8 cellular contexts compared by ENCODE assay signal in the genomic region with DNA sequence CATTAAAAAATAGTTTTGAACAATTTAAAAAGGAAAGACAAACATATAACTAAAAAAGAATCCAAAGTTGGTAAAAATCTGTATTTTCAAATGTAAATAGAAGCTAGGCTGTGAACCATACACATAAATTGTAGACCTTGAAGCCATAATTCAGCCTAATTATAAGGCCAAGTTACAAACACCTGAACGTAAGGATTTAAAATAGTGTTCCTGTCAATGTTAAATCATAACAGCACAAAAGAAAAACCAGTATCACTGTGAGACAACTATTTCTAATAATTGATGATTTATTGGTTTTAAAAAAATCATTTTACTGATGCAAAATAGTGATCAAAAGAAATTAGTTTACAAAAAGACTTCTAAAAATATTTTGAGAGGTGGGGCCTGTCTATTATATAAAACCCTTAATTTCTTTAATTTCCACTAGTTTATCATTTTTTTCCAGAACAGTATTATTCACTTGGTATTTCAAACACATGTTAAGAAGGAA. TPM values are rescaled to one million over a fixed set of nuclear protein-coding genes. Genes with fewer than 3 reads are reported as not detected.
A peak's percentile ranks its signal among the peaks of the same experiment; 100 is the strongest.
DNase-seq lines count a peak whose midpoint lies in the region; ATAC-seq and TF ChIP-seq lines count a peak whose summit lies in the region.

No MANE protein-coding gene starts in this region.

- H3K36me3 Mint-ChIP-seq in CD4-positive, CD25-positive, alpha-beta regulatory T cell = peaks cover 33% of the 10 kb centered on the region
- peaks cover 7% of the 10 kb centered on the region for H3K36me3 Mint-ChIP-seq in neural crest cell (ENCODE audit: low read depth)

- H3K36me3 ChIP-seq in CD4-positive, CD25-positive, alpha-beta regulatory T cell (ENCODE audit: control insufficient read depth, insufficient read depth, low read length) = peaks cover 18% of the 10 kb centered on the region
- peaks cover 5% of the 10 kb centered on the region for H3K36me3 ChIP-seq in ectodermal cell (ENCODE audit: control insufficient read depth, insufficient read depth, low read length)

- ATAC-seq in CD4-positive, CD25-positive, alpha-beta regulatory T cell (ENCODE audit: low read depth in 2 of 2) = no peak
- no peak for ATAC-seq in HG02642 (IDR thresholded peaks at IDR 0.05; ENCODE audit: poor library complexity, unreplicated experiment)

- H3K27ac ChIP-seq in CD4-positive, CD25-positive, alpha-beta regulatory T cell (ENCODE audit: insufficient read depth, low read length, poor library complexity, severe bottlenecking) = peak overlapping the region; percentile 98
- no peak overlapping the region for H3K27ac ChIP-seq in ectodermal cell (ENCODE audit: insufficient read depth, low read depth, low read length, poor library complexity, severe bottlenecking)

- no peak for DNase-seq in CD4-positive, CD25-positive, alpha-beta regulatory T cell
- peak; percentile 46 for DNase-seq in NCI-H69 (lab: John Stamatoyannopoulos, UW)
- no peak for DNase-seq in neural crest cell (ENCODE audit: low read depth, low spot score)
- DNase-seq in OCI-M2 (lab: John Stamatoyannopoulos, UW; ENCODE audit: unreplicated experiment) = no peak
- no peak for DNase-seq in AML-193 (lab: John Stamatoyannopoulos, UW)
- DNase-seq in NCI-H82 (lab: John Stamatoyannopoulos, UW) = no peak

- peaks cover 0 to 2% (median 0%) of the 10 kb centered on the region in 7 donors for H3K9me3 Mint-ChIP-seq in CD4-positive, CD25-positive, alpha-beta regulatory T cell
- no peaks in the 10 kb centered on the region for H3K9me3 Mint-ChIP-seq in neural crest cell

- H3K27me3 Mint-ChIP-seq in CD4-positive, CD25-positive, alpha-beta regulatory T cell = peaks cover 11% of the 10 kb centered on the region
- peaks cover 6% of the 10 kb centered on the region for H3K27me3 Mint-ChIP-seq in neural crest cell (ENCODE audit: low read depth)

- peak overlapping the region; percentile 83 to 99 (median 99) for H3K27ac Mint-ChIP-seq in CD4-positive, CD25-positive, alpha-beta regulatory T cell
- no peak overlapping the region for H3K27ac Mint-ChIP-seq in neural crest cell (ENCODE audit: unreplicated experiment)

- peaks cover 76% of the 10 kb centered on the region for H3K4me1 ChIP-seq in CD4-positive, CD25-positive, alpha-beta regulatory T cell (ENCODE audit: control insufficient read depth, insufficient read depth, low read length, poor library complexity, severe bottlenecking)
- peaks cover 28% of the 10 kb centered on the region for H3K4me1 ChIP-seq in ectodermal cell (ENCODE audit: control insufficient read depth, insufficient read depth, low read length)

- H3K4me3 ChIP-seq in CD4-positive, CD25-positive, alpha-beta regulatory T cell (ENCODE audit: low read depth, low read length) = peak overlapping the region; percentile 99
- peak overlapping the region; percentile 67 for H3K4me3 ChIP-seq in ectodermal cell (ENCODE audit: insufficient read depth, low read depth, low read length)

- H3K4me3 Mint-ChIP-seq in CD4-positive, CD25-positive, alpha-beta regulatory T cell = peak overlapping the region; percentile 96 to 98 (median 96)
- peak overlapping the region; percentile 95 for H3K4me3 Mint-ChIP-seq in neural crest cell

- WGBS in ectodermal cell, 2 experiments = 100% methylated on average over 1 of the region's 1 CpG; no CpG with 5 or more reads in 1 of the 2 experiments

- no peak for TF ChIP-seq CTCF in neural crest cell (conservative IDR thresholded peaks at IDR 0.05)

- no peaks in the 10 kb centered on the region for H3K9me3 ChIP-seq in CD4-positive, CD25-positive, alpha-beta regulatory T cell (ENCODE audit: control insufficient read depth in 2 of 2, low read length in 2 of 2)
- H3K9me3 ChIP-seq in ectodermal cell (ENCODE audit: control insufficient read depth, low read length) = no peaks in the 10 kb centered on the region

- peaks cover 44 to 66% (median 57%) of the 10 kb centered on the region in 4 donors for H3K4me1 Mint-ChIP-seq in CD4-positive, CD25-positive, alpha-beta regulatory T cell
- peaks cover 79% of the 10 kb centered on the region for H3K4me1 Mint-ChIP-seq in neural crest cell

- H3K27me3 ChIP-seq in CD4-positive, CD25-positive, alpha-beta regulatory T cell (ENCODE audit: control insufficient read depth, insufficient read depth, low read length) = no peaks in the 10 kb centered on the region
- no peaks in the 10 kb centered on the region for H3K27me3 ChIP-seq in ectodermal cell (ENCODE audit: control insufficient read depth, insufficient read depth, low read length, poor library complexity, severe bottlenecking)

RNA-seq across cellular contexts. Expression of gene IRF2BP2, which starts 4.4 kb away (rescaled TPM):
- total RNA-seq in CD4-positive, CD25-positive, alpha-beta regulatory T cell = 375 TPM
- 10 to 100 TPM; 21.1 to 36.0 (median 24.2) TPM for polyA plus RNA-seq in CD4-positive, CD25-positive, alpha-beta regulatory T cell
- 56.3 TPM for polyA plus RNA-seq in ectodermal cell (2013, experiment 1 of 4)
- 39.8 TPM for polyA plus RNA-seq in ectodermal cell (2013, experiment 2 of 4)
- 41.4 TPM for polyA plus RNA-seq in ectodermal cell (2013, experiment 3 of 4)
- polyA plus RNA-seq in ectodermal cell (2013, experiment 4 of 4) = 51.6 TPM
- total RNA-seq in neural crest cell = 55.6 and 59.9 TPM in 2 replicates
